Comparison of ENCODE assay signal across 1 cellular context in the genomic region with DNA sequence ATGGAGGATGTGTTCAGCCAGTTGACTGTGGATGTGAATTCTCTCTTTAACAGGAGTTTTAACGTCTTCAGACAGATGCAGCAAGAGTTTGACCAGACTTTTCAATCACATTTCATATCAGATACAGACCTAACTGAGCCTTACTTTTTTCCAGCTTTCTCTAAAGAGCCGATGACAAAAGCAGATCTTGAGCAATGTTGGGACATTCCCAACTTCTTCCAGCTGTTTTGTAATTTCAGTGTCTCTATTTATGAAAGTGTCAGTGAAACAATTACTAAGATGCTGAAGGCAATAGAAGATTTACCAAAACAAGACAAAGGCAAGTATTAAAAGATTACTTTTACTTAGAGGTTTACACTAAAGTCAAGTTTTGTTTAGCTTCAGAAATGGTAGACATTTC.
TF ChIP-seq lines count a peak whose summit lies in the region.

No MANE protein-coding gene starts in this region.

TF ChIP-seq in endothelial cell of umbilical vein, 7 proteins besides CTCF, POLR2A, EP300 and RAD21:
- TF ChIP-seq EZH2 (IDR thresholded peaks at IDR 0.05; ENCODE audit: borderline replicate concordance, low read depth, low read length, severe bottlenecking) (no peak), MAX (IDR thresholded peaks at IDR 0.05; ENCODE audit: insufficient read depth, insufficient read length) (no peak), JUN (IDR thresholded peaks at IDR 0.05; ENCODE audit: borderline replicate concordance, insufficient read depth, insufficient read length, low read depth) (no peak), GATA2 (IDR thresholded peaks at IDR 0.05; ENCODE audit: insufficient read depth, insufficient read length, low read depth, low read length) (no peak), MYC (IDR thresholded peaks at IDR 0.05; ENCODE audit: low read depth, low read length) (no peak), POLR2AphosphoS5 (IDR thresholded peaks at IDR 0.05; ENCODE audit: insufficient read depth, low read depth, low read length) (no peak)
